8 cellular contexts compared by ENCODE assay signal in the genomic region with DNA sequence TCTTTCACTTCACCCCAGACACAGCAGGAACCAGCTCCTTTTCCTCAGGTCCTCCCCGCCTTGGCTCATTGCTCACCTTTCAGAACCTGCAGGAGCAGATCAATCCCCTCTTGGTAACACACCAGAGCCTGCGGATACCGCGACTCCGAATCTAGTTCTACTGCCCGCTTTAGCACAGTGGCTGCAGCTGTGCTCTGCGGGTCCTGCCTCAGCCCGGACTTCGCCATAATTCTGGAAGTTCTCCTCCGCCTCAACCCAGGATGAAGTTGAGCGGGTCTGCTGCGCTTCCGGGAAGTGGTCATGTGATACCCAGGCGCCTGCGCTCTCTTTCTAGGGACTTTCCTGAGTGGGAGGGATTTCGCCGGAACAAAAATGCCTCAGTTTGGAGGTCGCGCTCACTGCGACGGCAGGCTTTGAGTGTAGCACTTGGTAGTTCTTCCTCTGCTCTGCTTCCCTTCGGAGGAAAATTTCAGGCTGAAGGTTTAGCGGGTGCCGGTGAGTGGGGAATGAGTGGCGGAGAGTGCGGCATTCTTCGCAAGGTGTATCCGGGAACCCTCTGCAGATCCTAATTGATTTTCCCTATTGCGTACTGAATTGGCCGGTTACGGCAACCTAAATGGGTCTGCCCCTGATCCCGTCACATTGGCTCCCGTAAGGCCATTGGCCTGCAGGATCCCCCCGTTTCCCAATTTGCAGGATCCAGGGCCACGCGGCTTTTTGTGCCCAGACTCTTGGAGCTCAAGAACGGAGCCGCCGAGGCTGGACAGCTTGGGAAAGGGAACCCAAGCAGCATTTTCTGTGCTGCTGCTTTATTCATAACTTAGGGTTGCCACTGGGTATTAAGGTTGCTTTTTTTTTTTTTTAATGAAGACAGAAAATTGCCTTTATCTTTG. TPM values are rescaled to one million over a fixed set of nuclear protein-coding genes. Genes with fewer than 3 reads are reported as not detected.
DNase-seq lines count a peak whose midpoint lies in the region; TF ChIP-seq lines count a peak whose summit lies in the region.

MITD1 (minus strand) TSS at position 304 of the 893 bp plus-strand sequence; CDS start at position 227, 77 bp downstream.
MRPL30 (plus strand) TSS at position 430 of the 893 bp plus-strand sequence. CDS start 5,020 bp downstream, outside the sequence.

- POLR2A ChIA-PET in activated CD8-positive, alpha-beta memory T cell treated with anti-CD3 and anti-CD28 coated beads for 36 hours (lab: Charles Lee) = interaction anchor here (0.6 to 1.4 kb wide), 6 partner anchors 26 to 157 kb away, joined by 3 to 7 read pairs (median 4); partner anchors contain the start of genes C2orf15, LIPT1, TSGA10 and TXNDC9

- peak within 1 kb of the TSS; percentile 89 for H3K27ac ChIP-seq in effector memory CD4-positive, alpha-beta T cell (ENCODE audit: insufficient read depth, low read length, poor library complexity, severe bottlenecking)

- H3K4me1 ChIP-seq in effector memory CD4-positive, alpha-beta T cell (ENCODE audit: control insufficient read depth, insufficient read depth, low read length, poor library complexity, severe bottlenecking) = peaks cover 21% of the 10 kb centered on the region

- CTCF ChIA-PET in activated CD8-positive, alpha-beta memory T cell treated with anti-CD3 and anti-CD28 coated beads for 36 hours (lab: Charles Lee) = interaction anchor here (0.5 to 1.4 kb wide), 7 partner anchors 9 to 284 kb away, joined by 3 to 6 read pairs (median 4); partner anchors contain the start of genes EIF5B, LIPT1 and TSGA10

- no peak for TF ChIP-seq CTCF in GM20000 (IDR thresholded peaks at IDR 0.05; ENCODE audit: extremely low read depth, missing control alignments)

- H3K36me3 ChIP-seq in effector memory CD4-positive, alpha-beta T cell (ENCODE audit: control insufficient read depth, insufficient read depth, low read length) = no peaks in the 10 kb centered on the region

- peak within 1 kb of the TSS; percentile 86 for H3K4me3 ChIP-seq in effector memory CD4-positive, alpha-beta T cell (ENCODE audit: insufficient read depth, low read depth, low read length, poor library complexity, severe bottlenecking)

- no peaks in the 10 kb centered on the region for H3K9me3 ChIP-seq in effector memory CD4-positive, alpha-beta T cell (ENCODE audit: control insufficient read depth, low read length)

- DNase-seq in CMK (ENCODE audit: low read depth) = peak; percentile 80
- peak; percentile 82 for DNase-seq in GM20000 (ENCODE audit: low spot score)
- DNase-seq in HT-29 (ENCODE audit: low spot score) = peak; percentile 97
- DNase-seq in NOMO-1 (lab: John Stamatoyannopoulos, UW; ENCODE audit: unreplicated experiment in 2 of 2) = peak; percentile 95 to 96
- peak; percentile 83 to 89 (median 87) for DNase-seq in effector memory CD4-positive, alpha-beta T cell
- DNase-seq in lung microvascular endothelial cell (ENCODE audit: low read depth in 2 of 2) = peak; percentile 97 to 98
- DNase-seq in stimulated activated CD4-positive, alpha-beta T cell treated with anti-CD3 and anti-CD28 coated beads, TNF-alpha, amount 100 ng/mL, for 48 hours (ENCODE audit: low read depth in 3 of 3) = peak; percentile 71 to 84 (median 71)

- no peaks in the 10 kb centered on the region for H3K27me3 ChIP-seq in effector memory CD4-positive, alpha-beta T cell (replicated peaks; ENCODE audit: control insufficient read depth, insufficient read depth, low read length, poor library complexity, severe bottlenecking)

RNA-seq across cellular contexts. Expression of gene MITD1, which starts in this region (rescaled TPM):
- total RNA-seq in HT-29 (2014; rRNA removed; shearing (Covaris generic)) = 14.5 and 15.5 TPM in 2 replicates
- total RNA-seq in activated CD8-positive, alpha-beta memory T cell treated with anti-CD3 and anti-CD28 coated beads for 36 hours = 10 to 100 TPM; 51.2 to 52.7 TPM
- total RNA-seq in lung microvascular endothelial cell = 16.6 and 18.5 TPM in 2 replicates

RNA-seq across cellular contexts. Expression of gene MRPL30, which starts in this region (rescaled TPM):
- 23.5 and 26.2 TPM in 2 replicates for total RNA-seq in HT-29 (2014; rRNA removed; shearing (Covaris generic))
- total RNA-seq in activated CD8-positive, alpha-beta memory T cell treated with anti-CD3 and anti-CD28 coated beads for 36 hours = 10 to 100 TPM; 30.5 to 31.6 TPM
- 24.6 and 27.7 TPM in 2 replicates for total RNA-seq in lung microvascular endothelial cell

Comparison
In these comparisons a context has a peak if more than half of its experiments do, and no peak if none do; other contexts are left out.
1. Peak in every context shown above with its lines: DNase-seq, H3K4me3 ChIP-seq and H3K27ac ChIP-seq.